10 cellular contexts compared by ENCODE assay signal in genomic region chr2:232235716-232236115, GRCh38.
DNase-seq lines count a peak whose midpoint lies in the region; ATAC-seq lines count a peak whose summit lies in the region.
"Had no signal": no experiment of that assay in that cellular context is flagged by ENCODE, and none has a peak within 500 bp of the region (broad histone marks: within the 10 kb centered on the region; RNA-seq: fewer than 3 reads in every experiment).

No MANE protein-coding gene starts in this region.

- no CpG with 5 or more reads among the region's 5 CpGs for WGBS in trophoblast cell (ENCODE audit: extremely low coverage, insufficient coverage, insufficient read length)

- no peaks in the 10 kb centered on the region for H3K79me1 ChIP-seq in trophoblast cell (ENCODE audit: low read length)

- DNase-seq in NCI-H2029 (lab: John Stamatoyannopoulos, UW) (peak; percentile 27), NCI-H2029 treated with DMSO at 0.1 percent for 48 hours (lab: John Stamatoyannopoulos, UW) (no peak), brain pericyte (ENCODE audit: low read depth, low spot score) (peak; percentile 71), trophoblast cell (peak; percentile 44 to 62)
- no peak for DNase-seq in stimulated activated naive CD4-positive, alpha-beta T cell (lab: John Stamatoyannopoulos, UW)
- DNase-seq: activated CD4-positive, alpha-beta T cell treated with anti-CD3 and anti-CD28 coated beads, Interleukin-2, amount 50 U/mL, for 48 hours had no signal

- no peak overlapping the region for H3K27ac ChIP-seq in trophoblast cell (ENCODE audit: low read depth, low read length)
- H3K27ac ChIP-seq: RWPE1 had no signal

- H3K79me2 ChIP-seq in trophoblast cell (ENCODE audit: control insufficient read depth, insufficient read depth, low read length, poor library complexity): no peaks in the 10 kb centered on the region

- H2AK5ac ChIP-seq in trophoblast cell (ENCODE audit: low read length): no peak overlapping the region

- H3K4ac ChIP-seq in trophoblast cell (ENCODE audit: low read depth, low read length): no peak overlapping the region

- no peak overlapping the region for H3K18ac ChIP-seq in trophoblast cell (ENCODE audit: low read length)

- no peak overlapping the region for H2BK12ac ChIP-seq in trophoblast cell (ENCODE audit: low read length)

- H3K36me3 ChIP-seq in trophoblast cell (ENCODE audit: control insufficient read depth in 1 of 2, insufficient read depth in 2 of 2, low read length in 2 of 2): peaks cover 0 to 2% of the 10 kb centered on the region in 2 experiments

- H4K8ac ChIP-seq in trophoblast cell (ENCODE audit: low read depth, low read length): no peak overlapping the region

- H3K4me2 ChIP-seq in trophoblast cell (ENCODE audit: low read length): no peak overlapping the region

- H3K9me3 ChIP-seq in trophoblast cell (ENCODE audit: insufficient read depth, low read depth, low read length): no peaks in the 10 kb centered on the region

- H2AFZ ChIP-seq in trophoblast cell (ENCODE audit: insufficient read depth, low read length, poor library complexity): no peak overlapping the region

- H2BK5ac ChIP-seq in trophoblast cell (ENCODE audit: low read depth, low read length, poor library complexity): no peak overlapping the region

- no peaks in the 10 kb centered on the region for H3K27me3 ChIP-seq in trophoblast cell (ENCODE audit: insufficient read depth, low read length)

- no peak overlapping the region for H3K23ac ChIP-seq in trophoblast cell (ENCODE audit: low read length)

- no peak overlapping the region for H4K91ac ChIP-seq in trophoblast cell (ENCODE audit: low read depth, low read length)

- H3K4me1 ChIP-seq in trophoblast cell (ENCODE audit: control insufficient read depth in 1 of 2, insufficient read depth in 2 of 2, low read length in 2 of 2): no peaks in the 10 kb centered on the region

- ATAC-seq in HG03342 (IDR thresholded peaks at IDR 0.05; ENCODE audit: unreplicated experiment) (peak; percentile 41), GM19035 (IDR thresholded peaks at IDR 0.05; ENCODE audit: unreplicated experiment) (no peak), GM21723 (IDR thresholded peaks at IDR 0.05; ENCODE audit: unreplicated experiment) (no peak)

- no peak overlapping the region for H3K9ac ChIP-seq in trophoblast cell (ENCODE audit: low read length)

- no peak overlapping the region for H2BK120ac ChIP-seq in trophoblast cell (ENCODE audit: insufficient read depth, low read length, poor library complexity)

- no peak overlapping the region for H3K14ac ChIP-seq in trophoblast cell (ENCODE audit: low read length)

- H4K12ac ChIP-seq in trophoblast cell (ENCODE audit: low read depth, low read length): no peak overlapping the region

- no peak overlapping the region for H3K4me3 ChIP-seq in trophoblast cell (ENCODE audit: low read depth, low read length)

Comparison
In these comparisons a context has a peak if more than half of its experiments do, and no peak if none do; other contexts are left out.
1. DNase-seq: peak in NCI-H2029 (single experiment), brain pericyte (single experiment) and trophoblast cell (2 of 2); none in NCI-H2029 treated with DMSO at 0.1 percent for 48 hours (single experiment) and stimulated activated naive CD4-positive, alpha-beta T cell (0 of 6).